Comparison of ENCODE assay signal across 17 cellular contexts in genomic region chr1:214583824-214584554, GRCh38. TPM values are rescaled to one million over a fixed set of nuclear protein-coding genes. Genes with fewer than 3 reads are reported as not detected.
A peak's percentile ranks its signal among the peaks of the same experiment; 100 is the strongest.
DNase-seq lines count a peak whose midpoint lies in the region; ATAC-seq, FAIRE-seq and TF ChIP-seq lines count a peak whose summit lies in the region.
"Had no signal": no experiment of that assay in that cellular context is flagged by ENCODE, and none has a peak within 500 bp of the region (broad histone marks: within the 10 kb centered on the region; RNA-seq: fewer than 3 reads in every experiment).

No MANE protein-coding gene starts in this region.

- no peak for FAIRE-seq in pancreas (lab: Jason Lieb, UNC)
- FAIRE-seq: GM12892 had no signal

- no peaks in the 10 kb centered on the region for H3K27me3 Mint-ChIP-seq in chondrocyte (ENCODE audit: low read depth)

- CTCF ChIA-PET in HEK293 (lab: Yijun Ruan, JAX): interaction anchor here (0.5 to 19.1 kb wide), 31 partner anchors 9 to 1463 kb away, joined by 3 to 404 read pairs (median 4); no protein-coding TSS in a partner anchor

- H3K36me3 Mint-ChIP-seq in chondrocyte (ENCODE audit: low read depth): no peaks in the 10 kb centered on the region
- H3K36me3 Mint-ChIP-seq: IgD-negative memory B cell had no signal

- H3K4me1 ChIP-seq in HEK293 (ENCODE audit: control insufficient read depth, insufficient read depth, low read length) (no peaks in the 10 kb centered on the region), RWPE2 (ENCODE audit: insufficient read depth, poor library complexity, severe bottlenecking) (peaks cover 45% of the 10 kb centered on the region), pancreas (peaks cover 0 to 6% (median 0%) of the 10 kb centered on the region in 3 donors)
- H3K4me1 ChIP-seq: Caco-2, Peyer's patch had no signal

- TF ChIP-seq CTCF in HEK293 (tag by site-specific recombination; IDR thresholded peaks at IDR 0.05) (no peak), RWPE2 (IDR thresholded peaks at IDR 0.05; ENCODE audit: poor library complexity, severe bottlenecking) (no peak), chondrocyte (IDR thresholded peaks at IDR 0.05) (no peak), pancreas (IDR thresholded peaks at IDR 0.05) (no peak)

- H3K36me3 ChIP-seq in HEK293 (ENCODE audit: control insufficient read depth in 2 of 2, insufficient read depth in 1 of 2, low read length in 2 of 2) (no peaks in the 10 kb centered on the region), RWPE2 (ENCODE audit: low read depth) (no peaks in the 10 kb centered on the region), pancreas (no peaks in the 10 kb centered on the region)
- H3K36me3 ChIP-seq: Peyer's patch had no signal

- intact Hi-C loops in pancreas (cut with DNase I): no loop called here

- peak overlapping the region; percentile 86 for H3K27ac Mint-ChIP-seq in chondrocyte (ENCODE audit: unreplicated experiment)
- H3K27ac Mint-ChIP-seq: IgD-negative memory B cell had no signal

- H3K4me3 Mint-ChIP-seq in chondrocyte (ENCODE audit: unreplicated experiment): no peak overlapping the region
- H3K4me3 Mint-ChIP-seq: IgD-negative memory B cell had no signal

- no peak for DNase-seq in RWPE2 (ENCODE audit: low spot score)
- DNase-seq in chondrocyte (ENCODE audit: low spot score): no peak
- peak; percentile 41 for DNase-seq in superior temporal gyrus (ENCODE audit: extremely low spot score)
- no peak for DNase-seq in pancreas
- no peak for DNase-seq in LoVo (ENCODE audit: low spot score)
- DNase-seq in NK-92 (lab: John Stamatoyannopoulos, UW; ENCODE audit: unreplicated experiment): no peak
- DNase-seq: C1 segment of cervical spinal cord, Caco-2, HCEC 1CT, NCI-H1048, NCI-H226, NCI-H526 treated with DMSO at 0.1 percent for 48 hours, Peyer's patch, SIG-M5 had no signal

- H3K27me3 ChIP-seq in RWPE2 (ENCODE audit: insufficient read depth, poor library complexity, severe bottlenecking) (no peaks in the 10 kb centered on the region), pancreas (no peaks in the 10 kb centered on the region)
- H3K27me3 ChIP-seq: Peyer's patch had no signal

- H3K4me3 ChIP-seq in HEK293 (ENCODE audit: low read depth, low read length) (no peak overlapping the region), RWPE2 (ENCODE audit: severe bottlenecking) (no peak overlapping the region), pancreas (no peak overlapping the region)
- H3K4me3 ChIP-seq: Peyer's patch had no signal

- 77 to 84% methylated on average over 7 of the region's 7 CpGs for WGBS in pancreas, 2 donors

- H3K9me3 Mint-ChIP-seq in chondrocyte (ENCODE audit: low read depth): no peaks in the 10 kb centered on the region
- H3K9me3 Mint-ChIP-seq: IgD-negative memory B cell had no signal

- POLR2A ChIA-PET in HEK293 (lab: Yijun Ruan, JAX): no interaction called here

- H3K4me1 Mint-ChIP-seq in chondrocyte (ENCODE audit: low read depth): peaks cover 42% of the 10 kb centered on the region

- H3K27ac ChIP-seq in HEK293 (ENCODE audit: extremely low read depth, low read depth, low read length) (no peak overlapping the region), RWPE2 (ENCODE audit: poor library complexity, severe bottlenecking) (peak overlapping the region; percentile 74), pancreas (no peak overlapping the region)
- H3K27ac ChIP-seq: Peyer's patch had no signal

- no peak for ATAC-seq in RWPE2 (ENCODE audit: low read depth)
- no peak for ATAC-seq in pancreas

- H3K9me3 ChIP-seq in HEK293 (ENCODE audit: control insufficient read depth, insufficient read depth, low read depth, low read length) (no peaks in the 10 kb centered on the region), RWPE2 (ENCODE audit: severe bottlenecking) (no peaks in the 10 kb centered on the region), pancreas (no peaks in the 10 kb centered on the region)
- H3K9me3 ChIP-seq: Caco-2, Peyer's patch had no signal

TF ChIP-seq in HEK293, 187 proteins besides CTCF, POLR2A, EP300 and RAD21:
- TF ChIP-seq PRDM6 (tag by site-specific recombination; IDR thresholded peaks at IDR 0.05) (0 out of 2 replicates have a peak, but pooled peaks have one; percentile 15), SCRT2 (tag by site-specific recombination; IDR thresholded peaks at IDR 0.05) (no peak)

RNA-seq across cellular contexts. Expression of gene CENPF, which starts 19.0 kb away (rescaled TPM):
- total RNA-seq in chondrocyte: 9.4 to 22.3 TPM (median 19.8 TPM) in 3 replicates
- 1 to 10 TPM in 2 of 6 donors, under 1 TPM in 4; 0.09 to 2.0 (median 0.65) TPM for total RNA-seq in pancreas
- under 1 TPM; 0.05 to 0.15 TPM for polyA plus RNA-seq in pancreas

RNA-seq across cellular contexts. Expression of gene PTPN14, which starts 32.6 kb away (rescaled TPM):
- total RNA-seq in chondrocyte (125 to 174 TPM (median 136 TPM) in 3 replicates), pancreas (10 to 100 TPM in 4 of 6 donors, 1 to 10 TPM in 2; 7.1 to 17.5 (median 14.9) TPM)
- 1 to 10 TPM; 1.9 to 3.7 TPM for polyA plus RNA-seq in pancreas
